13 cellular contexts compared by ENCODE assay signal in the genomic region with DNA sequence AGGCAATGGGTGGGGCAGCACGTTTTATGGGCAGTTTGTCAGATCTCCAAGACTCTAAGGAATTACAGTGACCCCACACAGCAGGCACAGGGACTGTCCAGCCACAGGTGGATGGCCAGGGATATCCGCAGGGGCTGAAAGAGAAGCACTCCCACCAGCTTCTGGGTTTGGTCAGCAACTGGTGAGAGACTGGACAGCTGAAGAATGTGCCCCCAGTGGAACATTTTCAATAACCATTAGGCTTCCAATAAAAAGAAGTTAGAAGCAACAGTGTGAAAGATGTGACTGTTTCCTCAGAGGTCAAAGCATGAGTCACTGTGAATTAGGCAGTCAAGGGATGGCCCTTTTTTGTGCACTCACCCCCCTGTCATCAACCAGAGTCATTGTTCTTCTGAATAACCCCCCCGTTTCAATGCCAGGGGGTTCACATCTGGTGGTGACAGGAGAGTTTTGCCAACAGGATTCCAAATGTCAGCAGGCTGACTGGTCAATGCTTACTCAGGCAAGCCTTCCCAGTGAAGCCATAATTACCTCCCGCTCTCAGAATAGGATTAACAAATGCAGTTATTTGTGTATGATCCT.
DNase-seq lines count a peak whose midpoint lies in the region; ATAC-seq and TF ChIP-seq lines count a peak whose summit lies in the region.
"Had no signal": no experiment of that assay in that cellular context is flagged by ENCODE, and none has a peak within 500 bp of the region (broad histone marks: within the 10 kb centered on the region; RNA-seq: fewer than 3 reads in every experiment).

No MANE protein-coding gene starts in this region.

- 33 to 75% methylated on average over 2 to 4 of the region's 4 CpGs for WGBS in endodermal cell (ENCODE audit: insufficient coverage in 1 of 2, insufficient read length in 1 of 2), 2 experiments

- H3K36me3 Mint-ChIP-seq in endodermal cell (ENCODE audit: low read depth): no peaks in the 10 kb centered on the region

- H3K27me3 ChIP-seq in endodermal cell (ENCODE audit: control insufficient read depth, insufficient read depth, low read length, poor library complexity, severe bottlenecking): no peaks in the 10 kb centered on the region
- H3K27me3 ChIP-seq: tibial nerve had no signal

- H3K9ac ChIP-seq in endodermal cell (ENCODE audit: extremely low read depth, low read length, poor library complexity, severe bottlenecking): no peak overlapping the region

- no peaks in the 10 kb centered on the region for H3K36me3 ChIP-seq in endodermal cell (ENCODE audit: control insufficient read depth, insufficient read depth, low read length)
- H3K36me3 ChIP-seq: tibial nerve had no signal

- ATAC-seq in GM19035 (IDR thresholded peaks at IDR 0.05; ENCODE audit: unreplicated experiment): no peak

- DNase-seq in Daoy (ENCODE audit: low read depth) (peak; percentile 64), NCI-H69 (lab: John Stamatoyannopoulos, UW) (peak; percentile 65), endodermal cell (no peak), midbrain (lab: John Stamatoyannopoulos, UW) (peak; percentile 57), GM20000 (ENCODE audit: low spot score) (no peak), GM13976 (ENCODE audit: low spot score) (no peak), NCI-H2029 treated with DMSO at 0.1 percent for 48 hours (lab: John Stamatoyannopoulos, UW) (no peak)
- DNase-seq: activated CD4-positive, alpha-beta T cell treated with anti-CD3 and anti-CD28 coated beads, Interleukin-2, amount 50 U/mL, for 48 hours; amniotic stem cell; NCI-H146; SHP77 had no signal

- no peaks in the 10 kb centered on the region for H3K27me3 Mint-ChIP-seq in endodermal cell (ENCODE audit: insufficient read depth)

- peak overlapping the region; percentile 72 for H3K4me3 ChIP-seq in endodermal cell (ENCODE audit: low read length)
- H3K4me3 ChIP-seq: tibial nerve had no signal

- H3K4me1 Mint-ChIP-seq in endodermal cell: no peaks in the 10 kb centered on the region

- TF ChIP-seq CTCF in endodermal cell (conservative IDR thresholded peaks at IDR 0.05) (no peak), GM20000 (IDR thresholded peaks at IDR 0.05; ENCODE audit: extremely low read depth, missing control alignments) (no peak), GM13976 (IDR thresholded peaks at IDR 0.05; ENCODE audit: borderline replicate concordance, control extremely low read depth, extremely low read depth, insufficient read depth, missing control alignments) (no peak)

- no peaks in the 10 kb centered on the region for H3K4me1 ChIP-seq in endodermal cell (ENCODE audit: control insufficient read depth, insufficient read depth, low read length)
- H3K4me1 ChIP-seq: tibial nerve had no signal

- peak overlapping the region; percentile 11 for H3K27ac ChIP-seq in endodermal cell (ENCODE audit: low read depth, low read length)

- peaks cover 24% of the 10 kb centered on the region for H3K9me3 Mint-ChIP-seq in endodermal cell

- in situ Hi-C loops in GM13976 (cut with MboI; ENCODE audit: low sequenced_read_pairs, unreplicated experiment): no loop called here

- H3K9me3 ChIP-seq in endodermal cell (ENCODE audit: control insufficient read depth, low read length): peaks cover 42% of the 10 kb centered on the region
- H3K9me3 ChIP-seq: tibial nerve had no signal

- H3K27ac Mint-ChIP-seq in endodermal cell: no peak overlapping the region

- no peak overlapping the region for H3K4me3 Mint-ChIP-seq in endodermal cell

Comparison
In these comparisons a context has a peak if more than half of its experiments do, and no peak if none do; other contexts are left out.
1. DNase-seq: peak in Daoy (single experiment), NCI-H69 (single experiment) and midbrain (single experiment); none in endodermal cell (single experiment), GM20000 (single experiment), GM13976 (single experiment) and NCI-H2029 treated with DMSO at 0.1 percent for 48 hours (single experiment).